28 cellular contexts compared by ENCODE assay signal in genomic region chr3:79236488-79236887, GRCh38.
"Had no signal": no experiment of that assay in that cellular context is flagged by ENCODE, and none has a peak within 500 bp of the region (broad histone marks: within the 10 kb centered on the region; RNA-seq: fewer than 3 reads in every experiment).

No MANE protein-coding gene starts in this region.

- DNase-seq: activated CD4-positive, alpha-beta memory T cell treated with anti-CD3 and anti-CD28 coated beads, Interleukin-2, amount 10 ng/mL, durations not matched to agents 7 days and 5 days; activated CD4-positive, alpha-beta T cell treated with anti-CD3 and anti-CD28 coated beads, Interleukin-2, amount 50 U/mL, for 1 hour; activated CD4-positive, CD25-positive, alpha-beta regulatory T cell; activated gamma-delta T cell; activated naive CD4-positive, alpha-beta T cell treated with anti-CD3 and anti-CD28 coated beads, Interleukin-2, amount 10 ng/mL, durations not matched to agents 7 days and 5 days; activated naive CD8-positive, alpha-beta T cell treated with anti-CD3 and anti-CD28 coated beads for 36 hours; activated T-cell treated with anti-CD3 and anti-CD28 coated beads for 4 hours; activated T-cell treated with anti-CD3 and anti-CD28 coated beads, Interleukin-2, amount 50 U/mL, for 48 hours; adrenal gland; anterior cingulate cortex; body of pancreas; central memory CD4-positive, alpha-beta T cell; KBM-7; NCI-H1092; NCI-H1436; NCI-H1694 treated with DMSO at 0.1 percent for 48 hours; NCI-H2029 treated with DMSO at 0.1 percent for 48 hours; NCI-H446; NCI-H524; Peyer's patch; SHP77; T-helper 17 cell; T1000 had no signal

- H3K4me3 ChIP-seq: adrenal gland, body of pancreas, Peyer's patch, SJSA1 had no signal

- H3K27me3 ChIP-seq: adrenal gland, body of pancreas, Peyer's patch, SJSA1 had no signal

- H3K27ac ChIP-seq: adrenal gland, body of pancreas, Peyer's patch, SJSA1, VCaP had no signal

- H3K4me1 ChIP-seq: adrenal gland, body of pancreas, Peyer's patch had no signal

- ATAC-seq: activated T-helper 17 cell treated with anti-CD3 and anti-CD28 coated beads, Interleukin-2, amount 50 U/mL, for 72 hours; body of pancreas; T-helper 17 cell had no signal

- H3K9me3 ChIP-seq: adrenal gland, Peyer's patch, SJSA1 had no signal

- H3K36me3 ChIP-seq: adrenal gland, Peyer's patch, SJSA1 had no signal

- FAIRE-seq: bronchial epithelial cell, TTC549 had no signal
